In the genomic region with DNA sequence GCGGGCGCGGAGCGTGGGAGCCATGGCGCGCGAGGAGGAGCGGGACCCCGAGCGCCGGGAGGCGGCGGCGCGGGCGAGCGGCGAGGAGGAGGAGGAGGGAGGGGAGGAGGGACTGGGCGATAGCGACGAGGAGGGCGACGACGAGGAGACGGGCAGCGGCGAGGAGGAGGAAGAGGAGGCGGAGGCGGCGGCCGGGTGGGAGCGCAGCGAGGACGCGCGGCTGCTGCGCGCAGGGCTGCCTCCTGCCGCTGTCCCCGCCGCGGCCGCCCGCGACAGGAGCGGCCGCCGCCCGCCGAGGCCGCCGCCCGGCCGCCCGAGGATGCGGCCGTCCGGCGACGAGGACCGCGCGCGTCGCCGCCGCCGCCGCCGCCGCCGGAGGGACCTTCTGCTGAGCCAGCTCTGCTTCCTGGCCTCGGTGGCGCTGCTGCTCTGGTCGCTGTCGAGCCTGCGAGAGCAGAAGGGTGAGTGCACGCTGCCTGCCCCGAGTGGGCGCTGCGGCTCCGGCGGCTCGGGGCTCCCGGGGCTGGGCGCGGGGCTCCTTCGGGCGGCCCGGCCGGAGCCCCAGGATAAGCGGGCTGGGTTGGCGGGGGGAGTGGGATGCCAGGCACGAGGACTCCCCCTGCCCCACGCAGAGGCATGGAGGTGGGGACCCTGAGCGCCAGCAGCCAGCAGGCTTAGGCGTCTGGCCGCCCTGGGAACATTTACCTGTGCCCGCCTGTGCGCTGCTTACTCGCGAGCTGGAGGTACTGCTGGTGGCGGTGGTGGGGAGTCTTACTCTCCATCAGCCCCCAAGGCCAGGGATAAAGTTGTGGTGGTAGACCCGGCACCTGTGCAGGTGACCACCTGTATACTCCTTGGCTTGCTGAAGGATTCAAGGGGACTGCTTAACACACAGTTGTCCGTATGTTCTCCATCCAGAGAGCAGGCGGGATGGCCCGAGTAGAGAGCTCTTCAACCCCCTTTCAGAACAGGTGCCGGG, we compare ENCODE assay signal across 8 cellular contexts. TPM values are rescaled to one million over a fixed set of nuclear protein-coding genes. Genes with fewer than 3 reads are reported as not detected.
DNase-seq lines count a peak whose midpoint lies in the region; ATAC-seq and TF ChIP-seq lines count a peak whose summit lies in the region.

Gene SLC24A3 (plus strand): TSS at position 119 of the 979 bp plus-strand sequence.

- H3K4me3 Mint-ChIP-seq in chondrocyte (ENCODE audit: unreplicated experiment) = peak within 1 kb of the TSS; percentile 35

- ATAC-seq in GM21576 (IDR thresholded peaks at IDR 0.05; ENCODE audit: unreplicated experiment) (peak; percentile 73), GM18858 (IDR thresholded peaks at IDR 0.05; ENCODE audit: unreplicated experiment) (no peak), GM18502 (IDR thresholded peaks at IDR 0.05; ENCODE audit: poor library complexity, unreplicated experiment) (no peak)

- H3K27me3 ChIP-seq in kidney epithelial cell (ENCODE audit: control insufficient read depth, insufficient read depth, low read length) = peaks cover 32% of the 10 kb centered on the region

- peaks cover 63% of the 10 kb centered on the region for H3K27me3 Mint-ChIP-seq in chondrocyte (ENCODE audit: low read depth)

- DNase-seq in Daoy (ENCODE audit: low read depth) (peak; percentile 80), NCI-H69 (lab: John Stamatoyannopoulos, UW) (peak; percentile 82), chondrocyte (ENCODE audit: low spot score) (no peak), kidney epithelial cell (ENCODE audit: low read depth) (peak; percentile 2)
- DNase-seq in stimulated activated CD8-positive, alpha-beta memory T cell treated with anti-CD3 and anti-CD28 coated beads, Interleukin-15, amount 100 ng/mL, for 48 hours (ENCODE audit: low read depth in 2 of 2) = peak; percentile 9 to 11

- H3K27ac Mint-ChIP-seq in chondrocyte (ENCODE audit: unreplicated experiment) = no peak within 1 kb of the TSS

- peaks cover 3% of the 10 kb centered on the region for H3K4me1 Mint-ChIP-seq in chondrocyte (ENCODE audit: low read depth)

- TF ChIP-seq CTCF in chondrocyte (IDR thresholded peaks at IDR 0.05) = peak; percentile 56
- TF ChIP-seq CTCF in kidney epithelial cell (IDR thresholded peaks at IDR 0.05; ENCODE audit: insufficient read depth, low read length, poor library complexity, severe bottlenecking) = no peak

- no peaks in the 10 kb centered on the region for H3K36me3 ChIP-seq in kidney epithelial cell (ENCODE audit: control insufficient read depth, insufficient read depth, low read length)

- H3K9me3 Mint-ChIP-seq in chondrocyte (ENCODE audit: low read depth) = no peaks in the 10 kb centered on the region

- H3K4me3 ChIP-seq in kidney epithelial cell (ENCODE audit: low read depth, low read length) = peak within 1 kb of the TSS; percentile 17

- H3K36me3 Mint-ChIP-seq in chondrocyte (ENCODE audit: low read depth) = no peaks in the 10 kb centered on the region

RNA-seq across cellular contexts. Expression of gene SLC24A3, which starts in this region (rescaled TPM):
- 0.06 TPM in 1 of 2 replicates, not detected in the other for total RNA-seq in Daoy (2014; rRNA removed; shearing (Covaris generic))
- total RNA-seq in chondrocyte = 0.10 TPM in 2 of 3 replicates, not detected in the other
- total RNA-seq in kidney epithelial cell = 0.08 TPM in 1 of 2 replicates, not detected in the other

Comparison
In these comparisons a context has a peak if more than half of its experiments do, and no peak if none do; other contexts are left out.
1. Peak in DNase-seq in Daoy; RNA of the gene not detected or under 1 TPM.
2. Peak in DNase-seq and H3K4me3 ChIP-seq in kidney epithelial cell; RNA of the gene not detected or under 1 TPM.